In genomic region chrX:121570072-121570841, GRCh38 we compare ENCODE assay signal across 12 cellular contexts.
A peak's percentile ranks its signal among the peaks of the same experiment; 100 is the strongest.
DNase-seq lines count a peak whose midpoint lies in the region; ATAC-seq, FAIRE-seq and TF ChIP-seq lines count a peak whose summit lies in the region.
"Had no signal": no experiment of that assay in that cellular context is flagged by ENCODE, and none has a peak within 500 bp of the region (broad histone marks: within the 10 kb centered on the region; RNA-seq: fewer than 3 reads in every experiment).

No MANE protein-coding gene starts in this region.

- H3K9me3 ChIP-seq in GM23248 (ENCODE audit: low read depth) (no peaks in the 10 kb centered on the region), ovary (no peaks in the 10 kb centered on the region)

- no peak for TF ChIP-seq POLR2A in ovary (IDR thresholded peaks at IDR 0.05)

- H2AFZ ChIP-seq in GM23248, result no peak overlapping the region

- no peaks in the 10 kb centered on the region for H3K9me2 ChIP-seq in GM23248 (ENCODE audit: insufficient read depth)

- WGBS in GM23248 (ENCODE audit: low coverage in 1 of 2, low lambda C conversion rate in 2 of 2, missing lambda C conversion rate in 2 of 2), 2 experiments, result 25 to 34% methylated on average over 4 of the region's 4 CpGs
- 60 to 77% (median 70%) methylated on average over 4 of the region's 4 CpGs for WGBS in ovary, 3 donors

- no peaks in the 10 kb centered on the region for H3F3A ChIP-seq in GM23248 (ENCODE audit: insufficient read depth)

- H3K4me3 ChIP-seq in GM23248 (no peak overlapping the region), ovary (no peak overlapping the region)

- ATAC-seq in GM18520 (IDR thresholded peaks at IDR 0.05; ENCODE audit: unreplicated experiment), result peak; percentile 54
- peak; percentile 63 for ATAC-seq in HG03520 (IDR thresholded peaks at IDR 0.05; ENCODE audit: unreplicated experiment)
- ATAC-seq in foreskin keratinocyte, result no peak
- ATAC-seq: activated CD4-positive, alpha-beta T cell treated with anti-CD3 and anti-CD28 coated beads for 36 hours had no signal

- no peak overlapping the region for H3K9ac ChIP-seq in GM23248

- peak; percentile 7 for DNase-seq in GM23248
- peak; percentile 7 to 54 for DNase-seq in foreskin keratinocyte
- DNase-seq in activated CD4-positive, CD25-positive, alpha-beta regulatory T cell treated with anti-CD3 and anti-CD28 coated beads, Interleukin-2, amount 50 U/mL, for 72 hours, result no peak
- no peak for DNase-seq in ovary
- DNase-seq in GDM1 (lab: John Stamatoyannopoulos, UW), result no peak
- no peak for DNase-seq in HTR-8/SVneo (ENCODE audit: insufficient read length, low spot score)
- DNase-seq: activated CD4-positive, alpha-beta T cell treated with anti-CD3 and anti-CD28 coated beads for 36 hours; endodermal cell; glutamatergic neuron; NCI-H1694 treated with DMSO at 0.1 percent for 48 hours had no signal

- no peaks in the 10 kb centered on the region for H4K20me1 ChIP-seq in GM23248 (ENCODE audit: insufficient read depth)

- no peak overlapping the region for H3K4me2 ChIP-seq in GM23248 (ENCODE audit: unreplicated experiment)

- H3K4me1 ChIP-seq in GM23248 (ENCODE audit: insufficient read depth), result no peaks in the 10 kb centered on the region
- H3K4me1 ChIP-seq in foreskin keratinocyte, result no peaks in the 10 kb centered on the region
- no peaks in the 10 kb centered on the region for H3K4me1 ChIP-seq in ovary (ENCODE audit: insufficient read depth)

- no peak for FAIRE-seq in HTR-8/SVneo (lab: Jason Lieb, UNC)

- intact Hi-C loops in ovary (cut with DNase I), result no loop called here

- H3K27me3 ChIP-seq in GM23248 (replicated peaks; ENCODE audit: insufficient read depth), result no peaks in the 10 kb centered on the region
- no peaks in the 10 kb centered on the region for H3K27me3 ChIP-seq in foreskin keratinocyte
- no peaks in the 10 kb centered on the region for H3K27me3 ChIP-seq in ovary

- TF ChIP-seq CTCF in foreskin keratinocyte (conservative IDR thresholded peaks at IDR 0.05) (no peak), ovary (IDR thresholded peaks at IDR 0.05) (no peak)

- H3K79me2 ChIP-seq in GM23248 (ENCODE audit: insufficient read depth), result no peaks in the 10 kb centered on the region

- H3K36me3 ChIP-seq in GM23248 (ENCODE audit: low read depth), result no peaks in the 10 kb centered on the region
- H3K36me3 ChIP-seq in ovary, result no peaks in the 10 kb centered on the region

- TF ChIP-seq EP300 in ovary (IDR thresholded peaks at IDR 0.05), result no peak

- H3K27ac ChIP-seq in GM23248 (no peak overlapping the region), foreskin keratinocyte (no peak overlapping the region), ovary (no peak overlapping the region)

- in situ Hi-C loops in GM23248 (cut with MboI), result no loop called here

Comparison
In these comparisons a context has a peak if more than half of its experiments do, and no peak if none do; other contexts are left out.
1. DNase-seq: peak in GM23248 (single experiment) and foreskin keratinocyte (2 of 2); none in activated CD4-positive, CD25-positive, alpha-beta regulatory T cell treated with anti-CD3 and anti-CD28 coated beads, Interleukin-2, amount 50 U/mL, for 72 hours (single experiment), ovary (0 of 5), GDM1 (single experiment) and HTR-8/SVneo (single experiment).